In the genomic region with DNA sequence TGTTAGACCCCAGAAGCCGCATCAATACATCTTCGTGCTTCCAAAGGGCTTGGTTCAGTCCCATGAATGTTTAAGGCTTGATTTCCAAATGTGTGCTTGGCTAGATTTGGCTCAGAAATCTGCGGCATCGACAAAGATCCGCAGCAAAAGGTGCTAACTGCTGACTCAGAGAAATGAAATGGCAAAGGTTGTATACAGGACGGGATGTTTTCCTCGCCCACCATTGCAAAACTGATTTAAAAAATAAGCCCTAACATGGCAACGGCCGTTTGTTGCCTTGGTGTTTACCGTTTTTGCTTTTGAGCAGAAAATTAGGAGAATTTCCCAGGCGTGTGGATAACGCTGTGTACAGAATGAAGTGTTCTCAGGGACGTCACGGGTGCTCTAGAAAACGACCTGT, we compare ENCODE assay signal across 24 cellular contexts.
DNase-seq lines count a peak whose midpoint lies in the region; ATAC-seq, FAIRE-seq and TF ChIP-seq lines count a peak whose summit lies in the region.
"Had no signal": no experiment of that assay in that cellular context is flagged by ENCODE, and none has a peak within 500 bp of the region (broad histone marks: within the 10 kb centered on the region; RNA-seq: fewer than 3 reads in every experiment).

No MANE protein-coding gene starts in this region.

- H3K27me3 Mint-ChIP-seq in activated naive CD4-positive, alpha-beta T cell treated with anti-CD3 and anti-CD28 coated beads, Interleukin-2, amount 10 ng/mL, durations not matched to agents 7 days and 5 days: no peaks in the 10 kb centered on the region
- peaks cover 2% of the 10 kb centered on the region for H3K27me3 Mint-ChIP-seq in activated naive CD8-positive, alpha-beta T cell treated with anti-CD3 and anti-CD28 coated beads, Interleukin-2, amount 50 U/mL, for 24 hours

- H3K36me3 Mint-ChIP-seq in activated naive CD4-positive, alpha-beta T cell treated with anti-CD3 and anti-CD28 coated beads, Interleukin-2, amount 10 ng/mL, durations not matched to agents 7 days and 5 days: no peaks in the 10 kb centered on the region
- no peaks in the 10 kb centered on the region for H3K36me3 Mint-ChIP-seq in activated naive CD8-positive, alpha-beta T cell treated with anti-CD3 and anti-CD28 coated beads, Interleukin-2, amount 50 U/mL, for 24 hours (ENCODE audit: low read depth)
- H3K36me3 Mint-ChIP-seq: CD4-positive, CD25-positive, alpha-beta regulatory T cell had no signal

- no peaks in the 10 kb centered on the region for H3K79me2 ChIP-seq in K562 (ENCODE audit: control insufficient read depth, insufficient read depth, low read length)

- no peak for TF ChIP-seq RAD21 in K562 (CRISPR knock-in tag; conservative IDR thresholded peaks at IDR 0.05 in 1 of 2, IDR thresholded peaks at IDR 0.05 in 1 of 2)

- no peak overlapping the region for H2AFZ ChIP-seq in K562 (ENCODE audit: low read depth, low read length)

- H3K9me3 ChIP-seq in K562 (replicated peaks; ENCODE audit: control insufficient read depth, insufficient read depth, low read depth, low read length): no peaks in the 10 kb centered on the region

- H3K9ac ChIP-seq in K562 (ENCODE audit: insufficient read depth in 1 of 2, low read depth in 2 of 2, low read length in 2 of 2): no peak overlapping the region

- WGBS in K562 (ENCODE audit: insufficient coverage, low coverage, missing lambda C conversion rate): 2% methylated on average over 11 of the region's 15 CpGs

- intact Hi-C loops in K562 (cut with micrococcal nuclease) (no loop called here), sciatic nerve (cut with DNase I) (no loop called here)

- H3K4me1 Mint-ChIP-seq in activated naive CD4-positive, alpha-beta T cell treated with anti-CD3 and anti-CD28 coated beads, Interleukin-2, amount 10 ng/mL, durations not matched to agents 7 days and 5 days: no peaks in the 10 kb centered on the region
- no peaks in the 10 kb centered on the region for H3K4me1 Mint-ChIP-seq in activated naive CD8-positive, alpha-beta T cell treated with anti-CD3 and anti-CD28 coated beads, Interleukin-2, amount 50 U/mL, for 24 hours

- in situ Hi-C loops in K562 (cut with MboI): loop anchor here (25.0 kb wide), 1 partner anchor 415 kb away; a partner anchor contains a TSS

- peaks cover 2 to 39% of the 10 kb centered on the region in 2 experiments; a peak in 2 of 5 replicates for H3K27me3 ChIP-seq in K562 (ENCODE audit: control insufficient read depth in 2 of 2, insufficient read depth in 2 of 2, low read length in 2 of 2)

- POLR2A ChIA-PET in K562 (lab: Yijun Ruan, JAX): no interaction called here

- H3K27ac Mint-ChIP-seq in activated naive CD4-positive, alpha-beta T cell treated with anti-CD3 and anti-CD28 coated beads, Interleukin-2, amount 10 ng/mL, durations not matched to agents 7 days and 5 days: no peak overlapping the region
- H3K27ac Mint-ChIP-seq in activated naive CD8-positive, alpha-beta T cell treated with anti-CD3 and anti-CD28 coated beads, Interleukin-2, amount 50 U/mL, for 24 hours: no peak overlapping the region
- H3K27ac Mint-ChIP-seq: CD4-positive, CD25-positive, alpha-beta regulatory T cell had no signal

- no peaks in the 10 kb centered on the region for H3K9me1 ChIP-seq in K562 (ENCODE audit: control insufficient read depth, insufficient read depth, low read length)

- no peak overlapping the region for H3K27ac ChIP-seq in K562 (ENCODE audit: extremely low read depth, low read depth, low read length)
- H3K27ac ChIP-seq: RWPE1 had no signal

- no peak for TF ChIP-seq EP300 in K562 (IDR thresholded peaks at IDR 0.05; ENCODE audit: low read length)

- H3K4me1 ChIP-seq in K562 (replicated peaks in 1 of 2; ENCODE audit: control insufficient read depth in 2 of 2, insufficient read depth in 2 of 2, low read length in 2 of 2): peaks cover 0 to 9% of the 10 kb centered on the region in 2 experiments; a peak in 1 of 5 replicates

- DNase-seq in activated naive CD4-positive, alpha-beta T cell treated with anti-CD3 and anti-CD28 coated beads, Interleukin-2, amount 10 ng/mL, durations not matched to agents 7 days and 5 days: peak; percentile 5
- DNase-seq in activated naive CD4-positive, alpha-beta T cell treated with anti-CD3 and anti-CD28 coated beads, Interleukin-2, amount 50 U/mL, for 16 hours: no peak
- DNase-seq in NCI-H2227 (lab: John Stamatoyannopoulos, UW; ENCODE audit: unreplicated experiment) (peak; percentile 38), K562 (ENCODE audit: extremely low read depth in 1 of 4, low spot score in 3 of 4) (no peak), sciatic nerve (ENCODE audit: low spot score) (no peak)
- no peak for DNase-seq in activated T-cell treated with anti-CD3 and anti-CD28 coated beads, Interleukin-2, amount 50 U/mL, for 48 hours
- no peak for DNase-seq in activated naive CD8-positive, alpha-beta T cell treated with anti-CD3 and anti-CD28 coated beads, Interleukin-2, amount 50 U/mL, for 24 hours
- DNase-seq: 8988T; ACHN; CD4-positive, CD25-positive, alpha-beta regulatory T cell; DMS153; KG1; NCI-H1048; NCI-H1417; NCI-H1694; NCI-H2081; NCI-H524; NCI-H82; SHP77 had no signal

- no peak for TF ChIP-seq CTCF in K562 (IDR thresholded peaks at IDR 0.05 in 2 of 3, conservative IDR thresholded peaks at IDR 0.05 in 1 of 3; ENCODE audit: insufficient read depth in 2 of 3, low read depth in 1 of 3, low read length in 3 of 3)

- H4K20me1 ChIP-seq in K562 (replicated peaks; ENCODE audit: control insufficient read depth, insufficient read depth, low read length): no peaks in the 10 kb centered on the region

- no peak for FAIRE-seq in K562 (lab: Jason Lieb, UNC)
- FAIRE-seq: GM19239, H1 had no signal

- H3K9me3 Mint-ChIP-seq in activated naive CD4-positive, alpha-beta T cell treated with anti-CD3 and anti-CD28 coated beads, Interleukin-2, amount 10 ng/mL, durations not matched to agents 7 days and 5 days: no peaks in the 10 kb centered on the region
- no peaks in the 10 kb centered on the region for H3K9me3 Mint-ChIP-seq in activated naive CD8-positive, alpha-beta T cell treated with anti-CD3 and anti-CD28 coated beads, Interleukin-2, amount 50 U/mL, for 24 hours

- H3K36me3 ChIP-seq in K562 (ENCODE audit: control insufficient read depth, insufficient read depth, low read length): no peaks in the 10 kb centered on the region

- BruUV-seq in K562 (replicated peaks; lab: Mats Ljungman, UMichigan): no TSS peak

- CTCF ChIA-PET in activated naive CD4-positive, alpha-beta T cell treated with anti-CD3 and anti-CD28 coated beads, Interleukin-2, amount 10 ng/mL, durations not matched to agents 7 days and 5 days (lab: Charles Lee): no interaction called here
- CTCF ChIA-PET in K562 (lab: Yijun Ruan, JAX; ENCODE audit: low intra/inter-chr PET ratio): no interaction called here

- no peak overlapping the region for H3K4me3 Mint-ChIP-seq in activated naive CD4-positive, alpha-beta T cell treated with anti-CD3 and anti-CD28 coated beads, Interleukin-2, amount 10 ng/mL, durations not matched to agents 7 days and 5 days
- H3K4me3 Mint-ChIP-seq in activated naive CD8-positive, alpha-beta T cell treated with anti-CD3 and anti-CD28 coated beads, Interleukin-2, amount 50 U/mL, for 24 hours: no peak overlapping the region
- H3K4me3 Mint-ChIP-seq: CD4-positive, CD25-positive, alpha-beta regulatory T cell had no signal

- ATAC-seq in K562 (no peak), sciatic nerve (peak; percentile 14), HG03439 (IDR thresholded peaks at IDR 0.05; ENCODE audit: unreplicated experiment) (no peak)
- no peak for ATAC-seq in activated naive CD8-positive, alpha-beta T cell treated with anti-CD3 and anti-CD28 coated beads, Interleukin-2, amount 50 U/mL, for 24 hours
- ATAC-seq: HCT116 had no signal

- H3K4me2 ChIP-seq in K562 (ENCODE audit: insufficient read depth, low read length): no peak overlapping the region

- H3K4me3 ChIP-seq in K562: no peak overlapping the region

- no peak for TF ChIP-seq POLR2A in K562 (conservative IDR thresholded peaks at IDR 0.05)

TF ChIP-seq in K562, 482 proteins besides CTCF, POLR2A, EP300 and RAD21:
- TF ChIP-seq MYNN (IDR thresholded peaks at IDR 0.05): no peak
- no peak for TF ChIP-seq MYNN (CRISPR knock-in tag; IDR thresholded peaks at IDR 0.05)
- TF ChIP-seq C11orf30 (IDR thresholded peaks at IDR 0.05; ENCODE audit: low read depth): peak; percentile 35; the same call in 1 of the 2 replicates
- TF ChIP-seq ZNF24 (IDR thresholded peaks at IDR 0.05): no peak
- TF ChIP-seq, protein P1, sequence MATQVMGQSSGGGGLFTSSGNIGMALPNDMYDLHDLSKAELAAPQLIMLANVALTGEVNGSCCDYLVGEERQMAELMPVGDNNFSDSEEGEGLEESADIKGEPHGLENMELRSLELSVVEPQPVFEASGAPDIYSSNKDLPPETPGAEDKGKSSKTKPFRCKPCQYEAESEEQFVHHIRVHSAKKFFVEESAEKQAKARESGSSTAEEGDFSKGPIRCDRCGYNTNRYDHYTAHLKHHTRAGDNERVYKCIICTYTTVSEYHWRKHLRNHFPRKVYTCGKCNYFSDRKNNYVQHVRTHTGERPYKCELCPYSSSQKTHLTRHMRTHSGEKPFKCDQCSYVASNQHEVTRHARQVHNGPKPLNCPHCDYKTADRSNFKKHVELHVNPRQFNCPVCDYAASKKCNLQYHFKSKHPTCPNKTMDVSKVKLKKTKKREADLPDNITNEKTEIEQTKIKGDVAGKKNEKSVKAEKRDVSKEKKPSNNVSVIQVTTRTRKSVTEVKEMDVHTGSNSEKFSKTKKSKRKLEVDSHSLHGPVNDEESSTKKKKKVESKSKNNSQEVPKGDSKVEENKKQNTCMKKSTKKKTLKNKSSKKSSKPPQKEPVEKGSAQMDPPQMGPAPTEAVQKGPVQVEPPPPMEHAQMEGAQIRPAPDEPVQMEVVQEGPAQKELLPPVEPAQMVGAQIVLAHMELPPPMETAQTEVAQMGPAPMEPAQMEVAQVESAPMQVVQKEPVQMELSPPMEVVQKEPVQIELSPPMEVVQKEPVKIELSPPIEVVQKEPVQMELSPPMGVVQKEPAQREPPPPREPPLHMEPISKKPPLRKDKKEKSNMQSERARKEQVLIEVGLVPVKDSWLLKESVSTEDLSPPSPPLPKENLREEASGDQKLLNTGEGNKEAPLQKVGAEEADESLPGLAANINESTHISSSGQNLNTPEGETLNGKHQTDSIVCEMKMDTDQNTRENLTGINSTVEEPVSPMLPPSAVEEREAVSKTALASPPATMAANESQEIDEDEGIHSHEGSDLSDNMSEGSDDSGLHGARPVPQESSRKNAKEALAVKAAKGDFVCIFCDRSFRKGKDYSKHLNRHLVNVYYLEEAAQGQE (CRISPR knock-in tag; IDR thresholded peaks at IDR 0.05; ENCODE audit: low read depth): no peak

Comparison
In these comparisons a context has a peak if more than half of its experiments do, and no peak if none do; other contexts are left out.
1. DNase-seq: peak in activated naive CD4-positive, alpha-beta T cell treated with anti-CD3 and anti-CD28 coated beads, Interleukin-2, amount 10 ng/mL, durations not matched to agents 7 days and 5 days (single experiment) and NCI-H2227 (single experiment); none in activated naive CD4-positive, alpha-beta T cell treated with anti-CD3 and anti-CD28 coated beads, Interleukin-2, amount 50 U/mL, for 16 hours (single experiment), K562 (0 of 4), sciatic nerve (single experiment), activated T-cell treated with anti-CD3 and anti-CD28 coated beads, Interleukin-2, amount 50 U/mL, for 48 hours (0 of 2) and activated naive CD8-positive, alpha-beta T cell treated with anti-CD3 and anti-CD28 coated beads, Interleukin-2, amount 50 U/mL, for 24 hours (single experiment).